13 cellular contexts compared by ENCODE assay signal in genomic region chr13:97319088-97319487, GRCh38.
DNase-seq lines count a peak whose midpoint lies in the region; ATAC-seq and TF ChIP-seq lines count a peak whose summit lies in the region.
"Had no signal": no experiment of that assay in that cellular context is flagged by ENCODE, and none has a peak within 500 bp of the region (broad histone marks: within the 10 kb centered on the region; RNA-seq: fewer than 3 reads in every experiment).

No MANE protein-coding gene starts in this region.

- no peaks in the 10 kb centered on the region for H4K20me1 ChIP-seq in GM23338 (replicated peaks; ENCODE audit: insufficient read depth)

- WGBS in right cardiac atrium, result 50% methylated on average over 6 of the region's 6 CpGs

- H3K36me3 Mint-ChIP-seq in GM23338 (ENCODE audit: low read depth), result no peaks in the 10 kb centered on the region

- no peak overlapping the region for H3K4me3 Mint-ChIP-seq in GM23338
- H3K4me3 Mint-ChIP-seq: activated naive CD8-positive, alpha-beta T cell treated with anti-CD3 and anti-CD28 coated beads for 36 hours; B cell had no signal

- intact Hi-C loops in right cardiac atrium (cut with DNase I), result no loop called here

- H3K36me3 ChIP-seq in GM23338 (ENCODE audit: insufficient read depth) (no peaks in the 10 kb centered on the region), skeletal muscle satellite cell (ENCODE audit: insufficient read depth, low read length) (no peaks in the 10 kb centered on the region)

- H3K4me3 ChIP-seq in GM23338, result no peak overlapping the region
- H3K4me3 ChIP-seq in right cardiac atrium (ENCODE audit: low read length), result no peak overlapping the region
- peak overlapping the region; percentile 13 for H3K4me3 ChIP-seq in skeletal muscle satellite cell (ENCODE audit: low read length)

- H3K9ac ChIP-seq in skeletal muscle satellite cell (ENCODE audit: low read depth, low read length), result peak overlapping the region; percentile 16

- ATAC-seq in GM23338 (no peak), right cardiac atrium (peak; percentile 48 to 79), GM19397 (IDR thresholded peaks at IDR 0.05; ENCODE audit: unreplicated experiment) (no peak), HG02763 (IDR thresholded peaks at IDR 0.05; ENCODE audit: unreplicated experiment) (no peak)

- H3K27me3 Mint-ChIP-seq in GM23338 (ENCODE audit: insufficient read depth, low read depth, poor library complexity), result peaks cover 2% of the 10 kb centered on the region
- H3K27me3 Mint-ChIP-seq: activated naive CD8-positive, alpha-beta T cell treated with anti-CD3 and anti-CD28 coated beads for 36 hours; B cell had no signal

- TF ChIP-seq CTCF in GM23338 (conservative IDR thresholded peaks at IDR 0.05; ENCODE audit: low read depth in 2 of 2), result no peak

- H3K27me3 ChIP-seq in GM23338 (ENCODE audit: insufficient read depth) (no peaks in the 10 kb centered on the region), right cardiac atrium (ENCODE audit: control insufficient read depth, insufficient read depth) (no peaks in the 10 kb centered on the region), skeletal muscle satellite cell (ENCODE audit: control insufficient read depth, insufficient read depth, low read length) (no peaks in the 10 kb centered on the region)

- H3K4me1 ChIP-seq in GM23338 (ENCODE audit: insufficient read depth) (no peaks in the 10 kb centered on the region), right cardiac atrium (ENCODE audit: control insufficient read depth, insufficient read depth, low read length) (peaks cover 32% of the 10 kb centered on the region), skeletal muscle satellite cell (ENCODE audit: control insufficient read depth, insufficient read depth, low read length) (peaks cover 19% of the 10 kb centered on the region)

- H3K9me2 ChIP-seq in GM23338 (ENCODE audit: insufficient read depth), result no peaks in the 10 kb centered on the region

- H3K27ac Mint-ChIP-seq in GM23338, result no peak overlapping the region; the same call in 1 of the 2 replicates
- H3K27ac Mint-ChIP-seq: activated naive CD8-positive, alpha-beta T cell treated with anti-CD3 and anti-CD28 coated beads for 36 hours; B cell had no signal

- DNase-seq in GM23338 (ENCODE audit: low spot score) (no peak), right cardiac atrium (peak; percentile 49 to 70 (median 68)), kidney tubule cell (ENCODE audit: low spot score) (no peak), germinal center (ENCODE audit: low spot score) (no peak)
- DNase-seq: activated naive CD8-positive, alpha-beta T cell treated with anti-CD3 and anti-CD28 coated beads for 36 hours; dermis blood vessel endothelial cell; NCI-H1694 treated with DMSO at 0.1 percent for 48 hours; stimulated activated CD4-positive, alpha-beta T cell treated with anti-CD3 and anti-CD28 coated beads, Interleukin-15, amount 100 ng/mL, for 24 hours had no signal

- H2AFZ ChIP-seq in GM23338, result 0 out of 2 replicates have a peak overlapping the region, but pooled peaks have one; percentile 14

- no peaks in the 10 kb centered on the region for H3K79me2 ChIP-seq in GM23338 (replicated peaks; ENCODE audit: insufficient read depth)

- H3K27ac ChIP-seq in GM23338 (ENCODE audit: low read depth) (no peak overlapping the region), cingulate gyrus (ENCODE audit: low read depth, low read length) (peak overlapping the region; percentile 50), right cardiac atrium (ENCODE audit: low read length) (peak overlapping the region; percentile 41)

- no peaks in the 10 kb centered on the region for H3K9me3 Mint-ChIP-seq in GM23338
- H3K9me3 Mint-ChIP-seq: activated naive CD8-positive, alpha-beta T cell treated with anti-CD3 and anti-CD28 coated beads for 36 hours had no signal

- no peak overlapping the region for H3K4me2 ChIP-seq in GM23338
- peak overlapping the region; percentile 32 for H3K4me2 ChIP-seq in skeletal muscle satellite cell (ENCODE audit: low read length)

- no peaks in the 10 kb centered on the region for H3K9me3 ChIP-seq in right cardiac atrium (ENCODE audit: control insufficient read depth, low read length)
- H3K9me3 ChIP-seq in skeletal muscle satellite cell (replicated peaks; ENCODE audit: low read length), result no peaks in the 10 kb centered on the region

- H3K4me1 Mint-ChIP-seq in GM23338, result peaks cover 20% of the 10 kb centered on the region

- H3F3A ChIP-seq in GM23338 (replicated peaks; ENCODE audit: low read depth), result no peaks in the 10 kb centered on the region

TF ChIP-seq in GM23338, 12 proteins besides CTCF, POLR2A, EP300 and RAD21:
- TF ChIP-seq JUNB (IDR thresholded peaks at IDR 0.05; ENCODE audit: unreplicated experiment) (no peak), CREB1 (CRISPR knock-in tag; IDR thresholded peaks at IDR 0.05; ENCODE audit: low read depth) (no peak), ZNF462 (CRISPR knock-in tag; IDR thresholded peaks at IDR 0.05) (no peak), ZNF331 (CRISPR knock-in tag; IDR thresholded peaks at IDR 0.05; ENCODE audit: low read depth) (no peak), EZH2phosphoT487 (IDR thresholded peaks at IDR 0.05; ENCODE audit: unreplicated experiment) (no peak), ZNF114 (CRISPR knock-in tag; IDR thresholded peaks at IDR 0.05) (no peak), EZH2 (IDR thresholded peaks at IDR 0.05; ENCODE audit: low read depth, unreplicated experiment) (no peak)

Comparison
In these comparisons a context has a peak if more than half of its experiments do, and no peak if none do; other contexts are left out.
1. ATAC-seq: peak in right cardiac atrium (2 of 2); none in GM23338 (single experiment), GM19397 (single experiment) and HG02763 (single experiment).
2. DNase-seq: peak in right cardiac atrium (3 of 3); none in GM23338 (single experiment), kidney tubule cell (single experiment) and germinal center (single experiment).